ENCODE assay signal across 8 cellular contexts in the genomic region with DNA sequence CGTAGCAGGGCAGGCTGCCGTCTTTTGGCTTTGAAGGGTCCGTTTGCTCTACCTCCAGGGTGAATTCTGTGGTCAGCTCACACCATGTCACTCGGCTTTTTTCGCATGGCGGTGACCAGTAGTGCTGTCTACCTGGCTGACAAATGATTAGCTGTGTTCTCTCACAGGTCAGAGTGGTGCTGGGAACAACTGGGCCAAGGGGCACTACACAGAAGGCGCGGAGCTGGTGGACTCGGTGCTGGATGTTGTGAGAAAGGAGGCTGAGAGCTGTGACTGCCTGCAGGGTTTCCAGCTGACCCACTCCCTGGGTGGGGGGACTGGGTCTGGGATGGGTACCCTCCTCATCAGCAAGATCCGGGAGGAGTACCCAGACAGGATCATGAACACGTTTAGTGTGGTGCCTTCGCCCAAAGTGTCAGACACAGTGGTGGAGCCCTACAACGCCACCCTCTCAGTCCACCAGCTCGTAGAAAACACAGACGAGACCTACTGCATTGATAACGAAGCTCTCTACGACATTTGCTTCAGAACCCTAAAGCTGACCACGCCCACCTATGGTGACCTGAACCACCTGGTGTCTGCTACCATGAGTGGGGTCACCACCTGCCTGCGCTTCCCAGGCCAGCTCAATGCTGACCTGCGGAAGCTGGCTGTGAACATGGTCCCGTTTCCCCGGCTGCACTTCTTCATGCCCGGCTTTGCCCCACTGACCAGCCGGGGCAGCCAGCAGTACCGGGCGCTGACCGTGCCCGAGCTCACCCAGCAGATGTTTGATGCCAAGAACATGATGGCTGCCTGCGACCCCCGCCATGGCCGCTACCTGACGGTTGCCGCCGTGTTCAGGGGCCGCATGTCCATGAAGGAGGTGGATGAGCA. TPM values are rescaled to one million over a fixed set of nuclear protein-coding genes. Genes with fewer than 3 reads are reported as not detected.
DNase-seq lines count a peak whose midpoint lies in the region; ATAC-seq and TF ChIP-seq lines count a peak whose summit lies in the region.

No MANE protein-coding gene starts in this region.

- H3K36me3 Mint-ChIP-seq in activated CD4-positive, alpha-beta T cell treated with anti-CD3 and anti-CD28 coated beads, Interleukin-2, amount 10 ng/mL, durations not matched to agents 24 days and 14 days (ENCODE audit: low read depth) = peaks cover 28% of the 10 kb centered on the region

- TF ChIP-seq CTCF in adrenal gland (IDR thresholded peaks at IDR 0.05) (no peak), liver (IDR thresholded peaks at IDR 0.05; ENCODE audit: low read depth, low read length, missing input control) (no peak), thoracic aorta (IDR thresholded peaks at IDR 0.05) (no peak)

- H3K4me1 ChIP-seq in adrenal gland (replicated peaks in 1 of 2) (peaks cover 7 to 37% of the 10 kb centered on the region in 2 donors), liver (ENCODE audit: control insufficient read depth in 4 of 4, insufficient read depth in 4 of 4, low read length in 3 of 4) (peaks cover 2 to 42% (median 16%) of the 10 kb centered on the region in 4 donors), thoracic aorta (ENCODE audit: control insufficient read depth in 1 of 2, low read depth in 2 of 2) (peaks cover 6 to 36% of the 10 kb centered on the region in 2 donors)

- H3K9me3 ChIP-seq in adrenal gland (replicated peaks in 1 of 3) = no peaks in the 10 kb centered on the region
- H3K9me3 ChIP-seq in liver (ENCODE audit: control insufficient read depth in 4 of 4, low read length in 3 of 4) = no peaks in the 10 kb centered on the region
- no peaks in the 10 kb centered on the region for H3K9me3 ChIP-seq in thoracic aorta

- H3K27ac ChIP-seq in adrenal gland = peak overlapping the region in 4 of 5 donors; percentile 60 to 100 (median 86)
- peak overlapping the region; percentile 66 to 75 for H3K27ac ChIP-seq in liver (ENCODE audit: low read depth in 1 of 2, low read length in 2 of 2)
- peak overlapping the region; percentile 76 to 86 for H3K27ac ChIP-seq in thoracic aorta

- H3K27me3 ChIP-seq in adrenal gland (no peaks in the 10 kb centered on the region), liver (ENCODE audit: control insufficient read depth in 4 of 4, insufficient read depth in 4 of 4, low read length in 3 of 4) (no peaks in the 10 kb centered on the region), thoracic aorta (replicated peaks; ENCODE audit: insufficient read depth) (no peaks in the 10 kb centered on the region)

- intact Hi-C loops in activated CD4-positive, alpha-beta T cell treated with anti-CD3 and anti-CD28 coated beads, Interleukin-2, amount 10 ng/mL, durations not matched to agents 24 days and 14 days (cut with micrococcal nuclease) = loop anchor here (5.0 kb wide), 1 partner anchor 40 kb away; a partner anchor contains a TSS
- intact Hi-C loops in adrenal gland (cut with DNase I) = no loop called here

- H3K27me3 Mint-ChIP-seq in activated CD4-positive, alpha-beta T cell treated with anti-CD3 and anti-CD28 coated beads, Interleukin-2, amount 10 ng/mL, durations not matched to agents 24 days and 14 days = peaks cover 2% of the 10 kb centered on the region

- H3K9me3 Mint-ChIP-seq in activated CD4-positive, alpha-beta T cell treated with anti-CD3 and anti-CD28 coated beads, Interleukin-2, amount 10 ng/mL, durations not matched to agents 24 days and 14 days = no peaks in the 10 kb centered on the region

- ATAC-seq in thoracic aorta (ENCODE audit: insufficient number of reproducible peaks, low FRiP score, low read depth) = no peak

- peak; percentile 74 for DNase-seq in activated CD4-positive, alpha-beta T cell treated with anti-CD3 and anti-CD28 coated beads, Interleukin-2, amount 10 ng/mL, durations not matched to agents 24 days and 14 days
- no peak for DNase-seq in activated CD4-positive, alpha-beta T cell treated with anti-CD3 and anti-CD28 coated beads, Interleukin-2, amount 50 U/mL, for 48 hours
- no peak for DNase-seq in adrenal gland
- no peak for DNase-seq in thoracic aorta (ENCODE audit: low spot score)
- DNase-seq in dermis blood vessel endothelial cell = no peak
- no peak for DNase-seq in activated CD8-positive, alpha-beta memory T cell treated with anti-CD3 and anti-CD28 coated beads, Interleukin-2, amount 50 U/mL, for 48 hours
- DNase-seq in NCI-H1417 treated with DMSO at 0.1 percent for 48 hours (lab: John Stamatoyannopoulos, UW) = no peak

- peak overlapping the region in 1 of 2 donors; percentile 82 for H3K9ac ChIP-seq in liver (ENCODE audit: low read depth in 1 of 2, low read length in 2 of 2)

- 69 to 78% (median 77%) methylated on average over 16 to 35 of the region's 35 CpGs for WGBS in adrenal gland, 4 donors
- 77% methylated on average over 35 of the region's 35 CpGs for WGBS in liver

- H3K4me3 Mint-ChIP-seq in activated CD4-positive, alpha-beta T cell treated with anti-CD3 and anti-CD28 coated beads, Interleukin-2, amount 10 ng/mL, durations not matched to agents 24 days and 14 days = peak overlapping the region; percentile 86

- H3K4me1 Mint-ChIP-seq in activated CD4-positive, alpha-beta T cell treated with anti-CD3 and anti-CD28 coated beads, Interleukin-2, amount 10 ng/mL, durations not matched to agents 24 days and 14 days = peaks cover 19% of the 10 kb centered on the region

- no peak for TF ChIP-seq POLR2A in adrenal gland (IDR thresholded peaks at IDR 0.05)

- TF ChIP-seq RAD21 in liver (IDR thresholded peaks at IDR 0.05) = no peak

- H3K27ac Mint-ChIP-seq in activated CD4-positive, alpha-beta T cell treated with anti-CD3 and anti-CD28 coated beads, Interleukin-2, amount 10 ng/mL, durations not matched to agents 24 days and 14 days = peak overlapping the region; percentile 83

- H3K36me3 ChIP-seq in adrenal gland (replicated peaks in 1 of 2) (peaks cover 0 to 18% of the 10 kb centered on the region in 2 donors), liver (ENCODE audit: control insufficient read depth in 4 of 4, insufficient read depth in 3 of 4, low read depth in 1 of 4, low read length in 3 of 4) (peaks cover 0 to 11% (median 5%) of the 10 kb centered on the region in 4 donors), thoracic aorta (peaks cover 12% of the 10 kb centered on the region)

- H3K4me3 ChIP-seq in adrenal gland (peak overlapping the region in 2 of 4 donors; percentile 67 to 97), liver (ENCODE audit: low read depth in 1 of 3, low read length in 3 of 3) (peak overlapping the region; percentile 77 to 97 (median 88)), thoracic aorta (peak overlapping the region; percentile 93)

TF ChIP-seq in liver, 16 proteins besides CTCF, POLR2A, EP300 and RAD21 (continues in another document):
- TF ChIP-seq TAF1 (conservative IDR thresholded peaks at IDR 0.05) = no peak
- no peak for TF ChIP-seq GABPA (IDR thresholded peaks at IDR 0.05 in 1 of 2, conservative IDR thresholded peaks at IDR 0.05 in 1 of 2)
- TF ChIP-seq, protein P1, sequence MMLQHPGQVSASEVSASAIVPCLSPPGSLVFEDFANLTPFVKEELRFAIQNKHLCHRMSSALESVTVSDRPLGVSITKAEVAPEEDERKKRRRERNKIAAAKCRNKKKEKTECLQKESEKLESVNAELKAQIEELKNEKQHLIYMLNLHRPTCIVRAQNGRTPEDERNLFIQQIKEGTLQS (IDR thresholded peaks at IDR 0.05) = no peak
- no peak for TF ChIP-seq FOXA2 (IDR thresholded peaks at IDR 0.05)
- no peak for TF ChIP-seq HNF4G (IDR thresholded peaks at IDR 0.05)
- TF ChIP-seq, protein P2, sequence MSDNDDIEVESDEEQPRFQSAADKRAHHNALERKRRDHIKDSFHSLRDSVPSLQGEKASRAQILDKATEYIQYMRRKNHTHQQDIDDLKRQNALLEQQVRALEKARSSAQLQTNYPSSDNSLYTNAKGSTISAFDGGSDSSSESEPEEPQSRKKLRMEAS (IDR thresholded peaks at IDR 0.05) = no peak

RNA-seq across cellular contexts. Expression of a gene that starts 1.5 kb away (rescaled TPM):
- 292 and 299 TPM in 2 replicates for total RNA-seq in activated CD4-positive, alpha-beta T cell treated with anti-CD3 and anti-CD28 coated beads, Interleukin-2, amount 10 ng/mL, durations not matched to agents 24 days and 14 days
- 100 to 1,000 TPM in 6 of 8 donors, 10 to 100 TPM in 2; 69.9 to 362 (median 129) TPM for total RNA-seq in adrenal gland
- polyA plus RNA-seq in adrenal gland = 100 to 1,000 TPM; 105 to 211 (median 200) TPM
- total RNA-seq in liver = 100 to 1,000 TPM; 179 to 191 TPM
- polyA plus RNA-seq in liver = 100 to 1,000 TPM; 173 to 199 TPM
- total RNA-seq in thoracic aorta = 100 to 1,000 TPM; 172 to 193 TPM
- 128 and 305 TPM in 2 replicates for total RNA-seq in dermis blood vessel endothelial cell

RNA-seq across cellular contexts. Expression of a gene that starts 8.5 kb away (rescaled TPM):
- 0.54 and 0.99 TPM in 2 replicates for total RNA-seq in activated CD4-positive, alpha-beta T cell treated with anti-CD3 and anti-CD28 coated beads, Interleukin-2, amount 10 ng/mL, durations not matched to agents 24 days and 14 days
- total RNA-seq in adrenal gland (1 to 10 TPM in 1 of 8 donors, under 1 TPM in 1, not detected in 6; 0.25 to 3.1 TPM), liver (not detected), thoracic aorta (not detected), dermis blood vessel endothelial cell (0.34 TPM in 1 of 2 replicates, not detected in the other)
- polyA plus RNA-seq in adrenal gland (under 1 TPM in 1 of 3 donors, not detected in 2; 0.32 TPM), liver (not detected)

RNA-seq across cellular contexts. Expression of a gene that starts 11.9 kb away (rescaled TPM):
- total RNA-seq in activated CD4-positive, alpha-beta T cell treated with anti-CD3 and anti-CD28 coated beads, Interleukin-2, amount 10 ng/mL, durations not matched to agents 24 days and 14 days = not detected in 2 replicates
- not detected for total RNA-seq in adrenal gland
- polyA plus RNA-seq in adrenal gland = not detected
- not detected for total RNA-seq in liver
- polyA plus RNA-seq in liver = not detected
- total RNA-seq in thoracic aorta = under 1 TPM in 1 of 2 donors, not detected in 1; 0.54 TPM
- total RNA-seq in dermis blood vessel endothelial cell = not detected in 2 replicates

RNA-seq across cellular contexts. Expression of a gene that starts 12.6 kb away (rescaled TPM):
- 72.4 and 75.3 TPM in 2 replicates for total RNA-seq in activated CD4-positive, alpha-beta T cell treated with anti-CD3 and anti-CD28 coated beads, Interleukin-2, amount 10 ng/mL, durations not matched to agents 24 days and 14 days
- total RNA-seq in adrenal gland (10 to 100 TPM; 28.0 to 56.3 (median 41.1) TPM), liver (10 to 100 TPM; 16.5 to 19.7 TPM), thoracic aorta (10 to 100 TPM; 37.2 to 40.6 TPM), dermis blood vessel endothelial cell (55.3 and 83.7 TPM in 2 replicates)
- polyA plus RNA-seq in adrenal gland (10 to 100 TPM; 10.9 to 48.3 (median 19.6) TPM), liver (10 to 100 TPM in 1 of 2 donors, 1 to 10 TPM in 1; 4.7 to 24.6 TPM)

RNA-seq across cellular contexts. Expression of a gene that starts 15.3 kb away (rescaled TPM):
- total RNA-seq in activated CD4-positive, alpha-beta T cell treated with anti-CD3 and anti-CD28 coated beads, Interleukin-2, amount 10 ng/mL, durations not matched to agents 24 days and 14 days = not detected in 2 replicates
- not detected for total RNA-seq in adrenal gland
- polyA plus RNA-seq in adrenal gland = not detected
- not detected for total RNA-seq in liver
- polyA plus RNA-seq in liver = not detected
- not detected for total RNA-seq in thoracic aorta
- not detected in 2 replicates for total RNA-seq in dermis blood vessel endothelial cell
